Comparison of ENCODE assay signal across 27 cellular contexts in genomic region chr16:12305081-12305596, GRCh38.
"Had no signal": no experiment of that assay in that cellular context is flagged by ENCODE, and none has a peak within 500 bp of the region (broad histone marks: within the 10 kb centered on the region; RNA-seq: fewer than 3 reads in every experiment).

No MANE protein-coding gene starts in this region.

- H3K27me3 ChIP-seq: colonic mucosa, heart right ventricle, left lung, neutrophil, right atrium auricular region, sigmoid colon, spleen, testis, tibial artery had no signal

- DNase-seq: colonic mucosa; effector memory CD4-positive, alpha-beta T cell; erythroblast; foreskin melanocyte; glutamatergic neuron; heart right ventricle; hippocampal formation; left cardiac atrium; left lung; mesenchymal stem cell; mucosa of descending colon; naive B cell; sigmoid colon; stimulated activated CD4-positive, alpha-beta T cell treated with anti-CD3 and anti-CD28 coated beads, Interleukin-4, amount 100 ng/mL, for 4 hours; stimulated activated naive CD8-positive, alpha-beta T cell treated with anti-CD3 and anti-CD28 coated beads, Interleukin-15, Interleukin-2, amounts not matched to agents 100 U/mL and 50 U/mL, for 24 hours; substantia nigra; testis; tibial artery had no signal

- H3K27ac ChIP-seq: colonic mucosa, heart right ventricle, left lung, neutrophil, parathyroid adenoma, prostate gland, right atrium auricular region, sigmoid colon, spleen, testis, tibial artery had no signal

- ATAC-seq: heart right ventricle; left cardiac atrium; left lung; mucosa of descending colon; natural killer cell treated with Interleukin-12 subunit alpha and Interleukin-12 subunit beta and Interleukin-15 and Interleukin-18, amount 100 ng/mL, for 72 hours; stimulated activated memory B cell treated with anti-CD40 and anti-IgM and Interleukin-4, amounts not matched to agents 10 μg/mL and 1 μg/mL and 100 μg/mL, for 72 hours; stimulated activated naive CD8-positive, alpha-beta T cell treated with anti-CD3 and anti-CD28 coated beads, Interleukin-15, Interleukin-2, amounts not matched to agents 100 U/mL and 50 U/mL, for 24 hours had no signal

- H3K36me3 ChIP-seq: colonic mucosa, neutrophil, prostate gland, right atrium auricular region, sigmoid colon had no signal

- H3K4me1 ChIP-seq: colonic mucosa, left lung, parathyroid adenoma, prostate gland, right atrium auricular region, spleen, testis, tibial artery had no signal

- H3K4me3 ChIP-seq: colonic mucosa, heart right ventricle, left lung, mucosa of descending colon, prostate gland, right atrium auricular region, sigmoid colon, spleen, testis, tibial artery had no signal

- H3K9ac ChIP-seq: parathyroid adenoma had no signal

- H2AFZ ChIP-seq: parathyroid adenoma had no signal

- H3K9me3 ChIP-seq: colonic mucosa, heart right ventricle, left lung, mucosa of descending colon, neutrophil, prostate gland, right atrium auricular region, sigmoid colon, spleen, testis, tibial artery had no signal

- FAIRE-seq: endothelial cell of umbilical vein, islet of Langerhans had no signal
